14 cellular contexts compared by ENCODE assay signal in the genomic region with DNA sequence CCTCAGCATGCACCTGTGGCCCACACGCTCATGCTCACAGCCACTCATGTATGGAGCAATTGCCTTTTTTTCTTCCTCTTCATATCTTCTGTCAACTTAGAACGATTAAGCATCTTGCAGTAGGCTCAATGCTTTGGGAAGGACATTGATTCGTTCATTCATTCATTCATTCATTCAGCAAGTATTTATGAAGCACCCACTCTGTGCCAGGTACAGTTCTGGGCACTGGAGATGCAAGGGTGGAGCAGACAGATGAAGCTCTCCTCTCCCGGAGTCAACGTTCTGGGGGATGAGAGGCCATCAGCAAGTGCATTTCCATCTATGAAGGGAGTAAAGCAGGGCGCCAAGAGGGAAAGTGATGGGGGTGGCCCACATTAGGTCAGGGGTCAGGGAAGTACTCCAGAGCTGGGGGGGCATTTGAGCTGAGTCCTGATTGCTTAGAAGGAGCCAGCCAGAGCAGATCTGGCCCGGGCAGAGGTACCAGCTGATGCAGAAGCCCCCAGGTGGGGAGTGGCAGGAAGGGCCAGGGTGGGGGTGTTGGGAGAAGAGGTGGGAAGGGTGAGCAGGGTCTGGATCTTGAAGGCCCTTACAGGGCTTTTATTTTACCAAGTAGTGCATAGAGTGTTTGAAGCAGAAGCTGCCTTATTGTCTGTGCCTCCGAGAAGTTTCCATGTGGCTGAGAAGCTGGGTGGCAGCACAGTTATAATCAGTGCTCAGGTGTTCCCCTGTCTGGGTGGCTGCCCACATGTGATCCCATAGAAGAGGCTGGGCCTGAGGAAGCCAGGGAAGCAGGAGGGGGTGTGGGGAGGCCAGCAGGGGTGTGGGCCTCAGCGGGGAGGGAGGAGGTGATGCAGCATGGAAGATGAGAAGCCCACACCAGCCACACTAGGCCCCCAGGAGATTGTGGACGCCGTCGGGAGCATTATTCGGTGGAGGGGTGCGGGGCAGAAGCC. TPM values are rescaled to one million over a fixed set of nuclear protein-coding genes. Genes with fewer than 3 reads are reported as not detected.
A peak's percentile ranks its signal among the peaks of the same experiment; 100 is the strongest.
DNase-seq lines count a peak whose midpoint lies in the region; ATAC-seq, FAIRE-seq and TF ChIP-seq lines count a peak whose summit lies in the region.
"Had no signal": no experiment of that assay in that cellular context is flagged by ENCODE, and none has a peak within 500 bp of the region (broad histone marks: within the 10 kb centered on the region; RNA-seq: fewer than 3 reads in every experiment).

No MANE protein-coding gene starts in this region.

- CTCF ChIA-PET in HEK293 (lab: Yijun Ruan, JAX) (interaction anchor here (0.6 to 2.5 kb wide), 2 partner anchors 39 to 48 kb away, joined by 3 to 12 read pairs; no protein-coding TSS in a partner anchor), K562 (lab: Yijun Ruan, JAX; ENCODE audit: low intra/inter-chr PET ratio) (no interaction called here)

- in situ Hi-C loops in K562 (cut with MboI) = no loop called here

- no peaks in the 10 kb centered on the region for H4K20me1 ChIP-seq in K562 (replicated peaks; ENCODE audit: control insufficient read depth, insufficient read depth, low read length)

- no peak for FAIRE-seq in K562 (lab: Jason Lieb, UNC)

- H3K27me3 ChIP-seq in K562 (ENCODE audit: control insufficient read depth in 2 of 2, insufficient read depth in 2 of 2, low read length in 2 of 2) = peaks cover 12 to 28% of the 10 kb centered on the region in 2 experiments
- no peaks in the 10 kb centered on the region for H3K27me3 ChIP-seq in mucosa of rectum (ENCODE audit: control insufficient read depth in 2 of 2, insufficient read depth in 2 of 2, low read length in 2 of 2)

- no peak for DNase-seq in K562 (ENCODE audit: extremely low read depth in 1 of 4, low spot score in 3 of 4)
- DNase-seq in substantia nigra (lab: John Stamatoyannopoulos, UW) = peak in 1 of 49 donors; percentile 23
- DNase-seq in NCI-H2029 (lab: John Stamatoyannopoulos, UW) = no peak
- DNase-seq in occipital lobe (lab: John Stamatoyannopoulos, UW) = no peak
- no peak for DNase-seq in stimulated activated CD4-positive, alpha-beta T cell treated with anti-CD3 and anti-CD28 coated beads, Interleukin-15, amount 100 ng/mL, for 24 hours
- DNase-seq: activated CD4-positive, alpha-beta T cell treated with anti-CD3 and anti-CD28 coated beads, Interleukin-2, amount 50 U/mL, for 48 hours; activated naive CD4-positive, alpha-beta T cell treated with anti-CD3 and anti-CD28 coated beads, Interleukin-2, amount 10 ng/mL, durations not matched to agents 7 days and 5 days; CD8-positive, alpha-beta memory T cell; GOT3; T-helper 17 cell had no signal

- no peak overlapping the region for H3K4me2 ChIP-seq in K562 (ENCODE audit: insufficient read depth, low read length)

- POLR2A ChIA-PET in HEK293 (lab: Yijun Ruan, JAX) = no interaction called here
- POLR2A ChIA-PET in K562 (lab: Yijun Ruan, JAX) = no interaction called here

- H3K9me3 ChIP-seq in HEK293 (ENCODE audit: control insufficient read depth, insufficient read depth, low read depth, low read length) (no peaks in the 10 kb centered on the region), K562 (replicated peaks; ENCODE audit: control insufficient read depth, insufficient read depth, low read depth, low read length) (no peaks in the 10 kb centered on the region), mucosa of rectum (ENCODE audit: control insufficient read depth in 2 of 2, low read length in 2 of 2) (no peaks in the 10 kb centered on the region)

- no peak for TF ChIP-seq EP300 in K562 (IDR thresholded peaks at IDR 0.05; ENCODE audit: low read length)

- no peak overlapping the region for H3K4me3 ChIP-seq in HEK293 (ENCODE audit: low read depth, low read length)
- H3K4me3 ChIP-seq in K562 = no peak overlapping the region
- H3K4me3 ChIP-seq in mucosa of rectum (ENCODE audit: low read length in 2 of 2) = no peak overlapping the region

- TF ChIP-seq POLR2A in K562 (conservative IDR thresholded peaks at IDR 0.05) = no peak

- intact Hi-C loops in K562 (cut with micrococcal nuclease) = no loop called here

- H3K27ac ChIP-seq in HEK293 (ENCODE audit: extremely low read depth, low read depth, low read length) (peak overlapping the region; percentile 45), K562 (ENCODE audit: extremely low read depth, low read depth, low read length) (no peak overlapping the region), mucosa of rectum (ENCODE audit: low read depth in 2 of 2, low read length in 2 of 2) (peak overlapping the region; percentile 47 to 57), substantia nigra (ENCODE audit: low read depth, low read length, poor library complexity, severe bottlenecking) (peak overlapping the region; percentile 98)

- H3K36me3 ChIP-seq in HEK293 (ENCODE audit: control insufficient read depth in 2 of 2, insufficient read depth in 1 of 2, low read length in 2 of 2) (no peaks in the 10 kb centered on the region), K562 (ENCODE audit: control insufficient read depth, insufficient read depth, low read length) (no peaks in the 10 kb centered on the region), mucosa of rectum (ENCODE audit: control insufficient read depth in 2 of 2, insufficient read depth in 2 of 2, low read length in 2 of 2) (no peaks in the 10 kb centered on the region)

- H3K79me2 ChIP-seq in K562 (ENCODE audit: control insufficient read depth, insufficient read depth, low read length) = no peaks in the 10 kb centered on the region

- 29% methylated on average over 14 of the region's 14 CpGs for WGBS in K562 (ENCODE audit: insufficient coverage, low coverage, missing lambda C conversion rate)

- no peak for TF ChIP-seq CTCF in HEK293 (tag by site-specific recombination; IDR thresholded peaks at IDR 0.05)
- TF ChIP-seq CTCF in K562 (IDR thresholded peaks at IDR 0.05 in 2 of 3, conservative IDR thresholded peaks at IDR 0.05 in 1 of 3; ENCODE audit: insufficient read depth in 2 of 3, low read depth in 1 of 3, low read length in 3 of 3) = no peak

- ATAC-seq in K562 = no peak
- ATAC-seq in GM18870 (IDR thresholded peaks at IDR 0.05; ENCODE audit: unreplicated experiment) = no peak
- ATAC-seq: T-helper 17 cell had no signal

- H3K9ac ChIP-seq in K562 (ENCODE audit: insufficient read depth in 1 of 2, low read depth in 2 of 2, low read length in 2 of 2) (no peak overlapping the region), mucosa of rectum (ENCODE audit: low read depth in 1 of 2, low read length in 2 of 2) (no peak overlapping the region)

- H3K4me1 ChIP-seq in HEK293 (ENCODE audit: control insufficient read depth, insufficient read depth, low read length) = peaks cover 12% of the 10 kb centered on the region
- H3K4me1 ChIP-seq in K562 (replicated peaks in 1 of 2; ENCODE audit: control insufficient read depth in 2 of 2, insufficient read depth in 2 of 2, low read length in 2 of 2) = peaks cover 10 to 13% of the 10 kb centered on the region in 2 experiments; a peak in 3 of 5 replicates
- H3K4me1 ChIP-seq in mucosa of rectum (ENCODE audit: control insufficient read depth in 2 of 2, insufficient read depth in 2 of 2, low read length in 2 of 2) = peaks cover 6 to 28% of the 10 kb centered on the region in 2 donors

- 0 out of 2 replicates have a peak overlapping the region, but pooled peaks have one; percentile 9 for H2AFZ ChIP-seq in K562 (ENCODE audit: low read depth, low read length)

- no peak for TF ChIP-seq RAD21 in K562 (CRISPR knock-in tag; conservative IDR thresholded peaks at IDR 0.05 in 1 of 2, IDR thresholded peaks at IDR 0.05 in 1 of 2)

- BruUV-seq in K562 (replicated peaks; lab: Mats Ljungman, UMichigan) = no TSS peak

- H3K9me1 ChIP-seq in K562 (ENCODE audit: control insufficient read depth, insufficient read depth, low read length) = no peaks in the 10 kb centered on the region

TF ChIP-seq in HEK293, 187 proteins besides CTCF, POLR2A, EP300 and RAD21 (continues in another document):
- TF ChIP-seq ZNF837 (tag by site-specific recombination; IDR thresholded peaks at IDR 0.05) (no peak), ZNF624 (tag by site-specific recombination; IDR thresholded peaks at IDR 0.05) (no peak), ZFHX2 (tag by site-specific recombination; conservative IDR thresholded peaks at IDR 0.05) (peak; percentile 47), ZIC2 (tag by site-specific recombination; IDR thresholded peaks at IDR 0.05) (peak; percentile 90), ZNF394 (tag by site-specific recombination; IDR thresholded peaks at IDR 0.05; ENCODE audit: borderline replicate concordance) (no peak), YY2 (tag by site-specific recombination; IDR thresholded peaks at IDR 0.05) (no peak), OVOL3 (tag by site-specific recombination; IDR thresholded peaks at IDR 0.05) (no peak)

RNA-seq across cellular contexts. Expression of gene CHST3, which starts 36.2 kb away (rescaled TPM):
- total RNA-seq in K562 (2011; cell fraction: chromatin; rRNA removed; ENCODE audit: low replicate concordance) = 0.11 and 0.12 TPM in 2 replicates
- total RNA-seq in K562 (2011; cell fraction: nucleolus; rRNA removed) = 0.13 and 0.17 TPM in 2 replicates
- 0.15 TPM in 2 replicates for total RNA-seq in K562 (2011; cell fraction: nucleoplasm; rRNA removed)
- total RNA-seq in K562 (2014; rRNA removed) = 0.23 and 0.33 TPM in 2 replicates
- total RNA-seq in K562 (2014; rRNA removed; fragmentation: Illumina TruSeq; extraction: Trizol) = 0.13 and 0.15 TPM in 2 replicates
- total RNA-seq in K562 (2015; rRNA removed; fragmentation: Illumina TruSeq; extraction: Trizol) = 1.3 TPM in 2 replicates
- 0.38 and 0.42 TPM in 2 replicates for total RNA-seq in K562 (2021)
- polyA plus RNA-seq in K562 (2011; rRNA removed) = 0.06 and 0.18 TPM in 2 replicates
- 0.01 and 0.13 TPM in 2 replicates for polyA plus RNA-seq in K562 (2011; cell fraction: cytosol; rRNA removed)
- polyA plus RNA-seq in K562 (2011; cell fraction: nucleus; rRNA removed) = 0.04 and 0.20 TPM in 2 replicates
- 0.43 and 0.76 TPM in 2 replicates for polyA plus RNA-seq in K562 (2012)
- polyA plus RNA-seq in K562 (2014; fragmentation: Illumina TruSeq; extraction: Trizol) = 0.17 and 0.18 TPM in 2 replicates
- polyA plus RNA-seq in K562 (2014; fragmentation: Nextera tagmentation; extraction: Ambion mirVana) = under 1 TPM; 0.01 to 0.04 TPM
- 0.07 and 0.34 TPM in 2 replicates for polyA plus RNA-seq in K562 (2014; rRNA removed)
- polyA minus RNA-seq in K562 (2011; rRNA and poly(A)+ RNA removed) = 0.04 and 0.51 TPM in 2 replicates
- polyA minus RNA-seq in K562 (2011; cell fraction: cytosol; rRNA and poly(A)+ RNA removed) = 0.10 and 0.55 TPM in 2 replicates
- polyA minus RNA-seq in K562 (2011; cell fraction: nucleus; rRNA and poly(A)+ RNA removed) = 0.13 and 0.78 TPM in 2 replicates
- total RNA-seq in occipital lobe = 7.2 TPM
- total RNA-seq: T-helper 17 cell had no signal
- polyA plus RNA-seq: CD8-positive, alpha-beta memory T cell; IgD-negative memory B cell had no signal

Comparison
In these comparisons a context has a peak if more than half of its experiments do, and no peak if none do; other contexts are left out.
1. Of the 44 proteins assayed by ChIP-seq in both K562 and HEK293: peak only in K562: none; only in HEK293: KLF1 and MYNN; in both: ZNF24; in neither: 41.